ENCODE assay signal across 17 cellular contexts in genomic region chr1:112788561-112788960, GRCh38.
"Had no signal": no experiment of that assay in that cellular context is flagged by ENCODE, and none has a peak within 500 bp of the region (broad histone marks: within the 10 kb centered on the region; RNA-seq: fewer than 3 reads in every experiment).

No MANE protein-coding gene starts in this region.

- H3K4me1 Mint-ChIP-seq: naive thymus-derived CD4-positive, alpha-beta T cell; stimulated activated naive CD8-positive, alpha-beta T cell treated with anti-CD3 and anti-CD28 coated beads, Interleukin-15, amount 100 ng/mL, for 72 hours had no signal

- H3K27me3 ChIP-seq: cardiac muscle cell, dorsolateral prefrontal cortex, gastrocnemius medialis, heart right ventricle had no signal

- H3K27ac ChIP-seq: cardiac muscle cell, dorsolateral prefrontal cortex, gastrocnemius medialis, heart right ventricle had no signal

- DNase-seq: activated CD4-positive, alpha-beta T cell treated with anti-CD3 and anti-CD28 coated beads, Interleukin-2, amount 50 U/mL, for 1 hour; activated naive CD4-positive, alpha-beta T cell treated with anti-CD3 and anti-CD28 coated beads for 36 hours; dorsolateral prefrontal cortex; erythroblast; gastrocnemius medialis; heart right ventricle; islet precursor cell; mucosa of descending colon; naive thymus-derived CD4-positive, alpha-beta T cell; posterior cingulate gyrus; stimulated activated naive CD8-positive, alpha-beta T cell treated with anti-CD3 and anti-CD28 coated beads, Interleukin-15, amount 100 ng/mL, for 72 hours; T-helper 9 cell had no signal

- H3K4me3 ChIP-seq: cardiac muscle cell, dorsolateral prefrontal cortex, gastrocnemius medialis, heart right ventricle, lung, mucosa of descending colon, smooth muscle cell had no signal

- H3K4me3 Mint-ChIP-seq: activated naive CD4-positive, alpha-beta T cell treated with anti-CD3 and anti-CD28 coated beads for 36 hours; naive thymus-derived CD4-positive, alpha-beta T cell; stimulated activated naive CD8-positive, alpha-beta T cell treated with anti-CD3 and anti-CD28 coated beads, Interleukin-15, amount 100 ng/mL, for 72 hours; type B pancreatic cell had no signal

- ATAC-seq: activated CD4-positive, CD25-positive, alpha-beta regulatory T cell treated with anti-CD3 and anti-CD28 coated beads, Interleukin-2, amount 50 U/mL, for 24 hours; gastrocnemius medialis; heart right ventricle; mucosa of descending colon; naive thymus-derived CD4-positive, alpha-beta T cell; stimulated activated naive CD8-positive, alpha-beta T cell treated with anti-CD3 and anti-CD28 coated beads, Interleukin-15, amount 100 ng/mL, for 72 hours had no signal

- H3K9me3 ChIP-seq: gastrocnemius medialis, heart right ventricle, mucosa of descending colon had no signal

- H3K9me3 Mint-ChIP-seq: activated naive CD4-positive, alpha-beta T cell treated with anti-CD3 and anti-CD28 coated beads for 36 hours; stimulated activated naive CD8-positive, alpha-beta T cell treated with anti-CD3 and anti-CD28 coated beads, Interleukin-15, amount 100 ng/mL, for 72 hours had no signal

- H3K27ac Mint-ChIP-seq: activated naive CD4-positive, alpha-beta T cell treated with anti-CD3 and anti-CD28 coated beads for 36 hours; naive thymus-derived CD4-positive, alpha-beta T cell; stimulated activated naive CD8-positive, alpha-beta T cell treated with anti-CD3 and anti-CD28 coated beads, Interleukin-15, amount 100 ng/mL, for 72 hours; type B pancreatic cell had no signal

- H3K4me1 ChIP-seq: gastrocnemius medialis, heart right ventricle had no signal

- H3K36me3 ChIP-seq: cardiac muscle cell, gastrocnemius medialis, heart right ventricle had no signal

- H3K4me2 ChIP-seq: smooth muscle cell had no signal

- H3K36me3 Mint-ChIP-seq: naive thymus-derived CD4-positive, alpha-beta T cell; type B pancreatic cell had no signal
